In the genomic region with DNA sequence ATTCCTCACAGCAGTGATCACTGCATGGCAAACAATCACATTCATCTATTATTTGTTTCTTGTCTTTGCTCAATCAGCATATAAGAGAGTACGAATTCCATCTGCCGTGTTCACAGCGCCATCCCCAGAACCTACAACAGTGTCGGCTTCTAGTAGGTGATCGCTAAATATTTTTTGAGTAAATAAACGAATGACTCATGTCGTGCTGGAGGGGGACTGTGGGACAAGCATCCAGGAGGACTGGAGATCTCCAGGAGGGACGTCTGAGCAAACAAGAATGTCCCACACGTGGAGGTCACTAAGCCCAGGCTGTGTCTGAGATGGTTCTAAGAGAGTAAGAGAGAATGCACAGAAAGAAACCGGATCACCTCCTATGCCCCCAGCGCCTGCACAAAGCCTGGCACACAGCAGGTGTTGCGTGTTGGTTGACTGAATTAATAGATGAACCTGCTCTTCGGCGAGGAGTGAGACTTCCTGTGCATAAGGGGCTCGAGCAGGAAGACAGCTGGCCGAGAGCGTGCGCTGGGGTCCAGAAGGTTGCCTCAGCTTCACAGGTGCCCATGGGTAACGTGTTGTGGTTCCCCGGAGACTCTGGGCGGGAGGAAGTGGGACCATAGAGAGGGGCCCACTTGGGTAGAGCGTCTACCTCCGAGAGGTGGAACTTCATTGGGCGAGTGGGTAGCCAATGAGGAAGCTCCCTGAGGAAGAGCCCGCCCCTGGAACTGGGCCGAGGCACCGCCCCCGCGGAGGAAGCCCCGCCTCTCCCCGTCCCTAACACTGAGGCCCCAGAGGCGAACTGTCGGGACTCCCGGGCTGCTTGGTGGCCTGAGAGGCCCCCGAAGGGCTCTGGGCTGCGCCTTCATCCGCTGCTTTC, we compare ENCODE assay signal across 8 cellular contexts.
DNase-seq lines count a peak whose midpoint lies in the region; ATAC-seq and TF ChIP-seq lines count a peak whose summit lies in the region.

No MANE protein-coding gene starts in this region.

- H3K4me2 ChIP-seq in DOHH2 (ENCODE audit: low read length): peak overlapping the region; percentile 74

- DNase-seq in SHP77 treated with DMSO at 0.1 percent for 48 hours (lab: John Stamatoyannopoulos, UW) (peak; percentile 73), left ventricle myocardium superior (peak; percentile 69), renal cortical epithelial cell (ENCODE audit: low read depth) (peak; percentile 14), NCI-H1105 treated with DMSO at 0.1 percent for 48 hours (lab: John Stamatoyannopoulos, UW) (no peak)
- DNase-seq in activated gamma-delta T cell treated with anti-CD3 and anti-CD28 coated beads, Interleukin-2, amount 50 U/mL, for 16 hours (ENCODE audit: low read depth): peak; percentile 79

- TF ChIP-seq CTCF in DOHH2 (IDR thresholded peaks at IDR 0.05; ENCODE audit: low read depth, low read length, poor library complexity, severe bottlenecking): no peak

- H3K4me3 ChIP-seq in DOHH2 (ENCODE audit: low read length): peak overlapping the region; percentile 71

- no peaks in the 10 kb centered on the region for H3K9me2 ChIP-seq in DOHH2 (replicated peaks; ENCODE audit: control insufficient read depth, low read length)

- H3K27me3 ChIP-seq in DOHH2 (ENCODE audit: control insufficient read depth, low read length): peaks cover 17% of the 10 kb centered on the region

- H3K79me2 ChIP-seq in DOHH2 (ENCODE audit: control insufficient read depth, low read length): no peaks in the 10 kb centered on the region

- intact Hi-C loops in left ventricle myocardium superior (cut with micrococcal nuclease): no loop called here

- no peaks in the 10 kb centered on the region for H4K20me1 ChIP-seq in DOHH2 (ENCODE audit: control insufficient read depth, insufficient read depth, low read depth, low read length)

- H3F3A ChIP-seq in DOHH2 (ENCODE audit: control insufficient read depth, insufficient read depth): peaks cover 10% of the 10 kb centered on the region

- H3K27ac ChIP-seq in DOHH2 (ENCODE audit: low read depth, low read length): peak overlapping the region; percentile 88
- H3K27ac ChIP-seq in KOPT-K1 (ENCODE audit: low read depth, low read length, poor library complexity, severe bottlenecking): peak overlapping the region; percentile 48

- peak; percentile 97 for ATAC-seq in GM21717 (IDR thresholded peaks at IDR 0.05; ENCODE audit: unreplicated experiment)
- peak; percentile 78 for ATAC-seq in left ventricle myocardium superior

- H3K36me3 ChIP-seq in DOHH2 (ENCODE audit: control insufficient read depth, low read length) (no peaks in the 10 kb centered on the region), KOPT-K1 (ENCODE audit: insufficient read depth, low read length) (no peaks in the 10 kb centered on the region)

- H3K9me3 ChIP-seq in DOHH2 (ENCODE audit: control insufficient read depth, insufficient read depth, low read length) (no peaks in the 10 kb centered on the region), KOPT-K1 (ENCODE audit: insufficient read depth, low read length, poor library complexity, severe bottlenecking) (no peaks in the 10 kb centered on the region)

- H3K4me1 ChIP-seq in DOHH2 (ENCODE audit: control insufficient read depth, low read length): peaks cover 20% of the 10 kb centered on the region
